ENCODE assay signal across 8 cellular contexts in the genomic region with DNA sequence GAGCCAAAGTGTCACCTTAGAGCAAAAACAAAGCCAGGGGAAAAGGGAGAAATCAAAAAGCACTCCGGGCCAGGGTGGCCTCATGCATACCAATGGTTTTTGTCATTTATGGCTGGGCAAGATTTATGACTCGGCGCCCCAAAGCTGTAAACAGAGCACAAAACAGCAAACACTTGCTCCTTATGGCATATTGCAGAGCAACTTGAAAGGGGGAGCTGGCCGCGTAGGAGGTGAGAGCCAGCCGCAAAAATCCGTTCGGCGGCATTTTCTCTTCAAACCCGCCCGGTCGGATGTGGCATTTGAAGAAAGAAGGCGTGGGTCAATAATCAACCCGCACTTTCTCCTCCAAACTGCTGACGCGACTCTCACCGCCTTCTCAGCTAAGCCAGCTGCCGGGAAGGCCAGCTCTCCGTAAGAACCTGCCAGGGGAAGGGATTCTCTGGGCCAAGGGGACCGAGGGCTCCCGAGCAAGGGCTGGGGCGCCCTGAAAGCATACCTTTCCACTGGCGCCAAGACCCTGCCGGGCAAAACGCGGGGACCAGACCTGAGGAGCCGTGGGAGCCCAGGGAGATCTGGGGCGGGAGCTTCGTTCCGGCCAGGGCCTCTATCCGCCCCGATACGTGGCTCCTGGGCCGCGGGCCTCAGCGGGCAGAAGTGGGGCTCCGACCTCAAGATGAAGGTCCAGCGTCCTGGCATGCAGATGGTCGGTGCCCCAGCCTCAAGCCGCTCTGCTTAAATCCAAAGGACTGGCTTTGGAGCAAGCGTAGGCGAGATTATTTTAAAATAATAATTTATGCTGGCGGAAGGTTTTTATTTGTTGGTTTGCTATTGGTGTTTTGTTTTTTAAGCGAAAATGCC. TPM values are rescaled to one million over a fixed set of nuclear protein-coding genes. Genes with fewer than 3 reads are reported as not detected.
DNase-seq lines count a peak whose midpoint lies in the region; FAIRE-seq and TF ChIP-seq lines count a peak whose summit lies in the region.
"Had no signal": no experiment of that assay in that cellular context is flagged by ENCODE, and none has a peak within 500 bp of the region (broad histone marks: within the 10 kb centered on the region; RNA-seq: fewer than 3 reads in every experiment).

No MANE protein-coding gene starts in this region.

- no peaks in the 10 kb centered on the region for H3K79me1 ChIP-seq in H1 (ENCODE audit: low read depth, low read length)

- no peaks in the 10 kb centered on the region for H3K23me2 ChIP-seq in H1 (ENCODE audit: low read depth, low read length)

- H4K8ac ChIP-seq in H1 (ENCODE audit: extremely low read depth, insufficient read depth, low read length), result peak overlapping the region; percentile 53; the same call in 1 of the 2 replicates

- H3K36me3 ChIP-seq in H1 (ENCODE audit: control insufficient read depth in 2 of 4, insufficient read depth in 4 of 4, low read length in 3 of 4) (peaks cover 0 to 3% (median 0%) of the 10 kb centered on the region in 4 experiments; a peak in 2 of 8 replicates), prostate gland (no peaks in the 10 kb centered on the region)
- no peaks in the 10 kb centered on the region for H3K36me3 ChIP-seq in CD8-positive, alpha-beta memory T cell (ENCODE audit: insufficient read depth, low read length)

- H3K4me3 ChIP-seq in H1 (ENCODE audit: extremely low read depth in 1 of 4, insufficient read depth in 2 of 4, low read depth in 3 of 4, low read length in 4 of 4) (no peak overlapping the region), prostate gland (peak overlapping the region; percentile 6 to 30)
- H3K4me3 ChIP-seq in CD8-positive, alpha-beta memory T cell (ENCODE audit: low read length), result no peak overlapping the region

- H3K27ac ChIP-seq in H1 (ENCODE audit: low read depth, low read length) (no peak overlapping the region), prostate gland (peak overlapping the region; percentile 64 to 71)
- no peak overlapping the region for H3K27ac ChIP-seq in CD8-positive, alpha-beta memory T cell (ENCODE audit: low read depth, low read length)

- H2BK120ac ChIP-seq in H1 (replicated peaks; ENCODE audit: low read depth, low read length), result no peak overlapping the region

- TF ChIP-seq EP300 in H1 (IDR thresholded peaks at IDR 0.05; ENCODE audit: borderline replicate concordance in 1 of 2, low read depth in 2 of 2, low read length in 2 of 2), result no peak

- no peak for TF ChIP-seq RAD21 in H1 (IDR thresholded peaks at IDR 0.05 in 1 of 2, conservative IDR thresholded peaks at IDR 0.05 in 1 of 2; ENCODE audit: low read depth in 2 of 2, low read length in 2 of 2)

- peaks cover 22% of the 10 kb centered on the region for H3K27me3 Mint-ChIP-seq in HFFc6 (ENCODE audit: insufficient read depth)
- H3K27me3 Mint-ChIP-seq in CD8-positive, alpha-beta memory T cell, result peaks cover 13 to 25% of the 10 kb centered on the region in 2 donors
- H3K27me3 Mint-ChIP-seq: activated CD8-positive, alpha-beta T cell treated with anti-CD3 and anti-CD28 coated beads for 36 hours had no signal

- no peak overlapping the region for H2BK20ac ChIP-seq in H1 (ENCODE audit: low read length)

- no peak overlapping the region for H3K18ac ChIP-seq in H1 (ENCODE audit: extremely low read depth, low read length)

- CTCF ChIA-PET in H1 (lab: Charles Lee; ENCODE audit: partially characterized antibody), result interaction anchor here (0.6 to 4.8 kb wide), 7 partner anchors 11 to 1173 kb away, joined by 3 to 33 read pairs (median 4); a partner anchor contains a TSS
- CTCF ChIA-PET in CD8-positive, alpha-beta memory T cell (lab: Charles Lee), result no interaction called here

- peak overlapping the region; percentile 64 for H3K4me3 Mint-ChIP-seq in HFFc6
- H3K4me3 Mint-ChIP-seq in CD8-positive, alpha-beta memory T cell, result no peak overlapping the region
- H3K4me3 Mint-ChIP-seq: activated CD8-positive, alpha-beta T cell treated with anti-CD3 and anti-CD28 coated beads for 36 hours had no signal

- no peak overlapping the region for H2AK5ac ChIP-seq in H1 (ENCODE audit: low read depth, low read length)

- H3K14ac ChIP-seq in H1 (ENCODE audit: insufficient read length), result no peak overlapping the region

- no peak overlapping the region for H3K4ac ChIP-seq in H1 (replicated peaks; ENCODE audit: insufficient read length, low read depth, low read length)

- no peak overlapping the region for H2BK5ac ChIP-seq in H1 (ENCODE audit: low read depth, low read length)

- peak overlapping the region; percentile 42; the same call in 1 of the 2 replicates for H3K27ac Mint-ChIP-seq in HFFc6
- no peak overlapping the region for H3K27ac Mint-ChIP-seq in CD8-positive, alpha-beta memory T cell
- H3K27ac Mint-ChIP-seq: activated CD8-positive, alpha-beta T cell treated with anti-CD3 and anti-CD28 coated beads for 36 hours had no signal

- no peak for TF ChIP-seq CTCF in HFFc6 (IDR thresholded peaks at IDR 0.05)
- no peak for TF ChIP-seq CTCF in H1 (IDR thresholded peaks at IDR 0.05; ENCODE audit: control extremely low read depth in 1 of 3, insufficient read depth in 1 of 3, low read depth in 1 of 3, low read length in 3 of 3)
- TF ChIP-seq CTCF in prostate gland (IDR thresholded peaks at IDR 0.05), result no peak

- POLR2A ChIA-PET in H1 (lab: Charles Lee; ENCODE audit: partially characterized antibody), result no interaction called here
- POLR2A ChIA-PET in CD8-positive, alpha-beta memory T cell (lab: Charles Lee), result no interaction called here

- no peak overlapping the region for H2BK15ac ChIP-seq in H1 (ENCODE audit: low read length)

- H3K4me1 Mint-ChIP-seq in HFFc6 (ENCODE audit: low read depth), result peaks cover 31% of the 10 kb centered on the region
- no peaks in the 10 kb centered on the region for H3K4me1 Mint-ChIP-seq in CD8-positive, alpha-beta memory T cell

- H3K27me3 ChIP-seq in H1 (replicated peaks in 1 of 4; ENCODE audit: control insufficient read depth in 3 of 4, extremely low read depth in 1 of 4, insufficient read depth in 3 of 4, low read length in 3 of 4) (peaks cover 96 to 99% (median 97%) of the 10 kb centered on the region in 4 experiments), prostate gland (replicated peaks; ENCODE audit: insufficient read depth) (no peaks in the 10 kb centered on the region)
- no peaks in the 10 kb centered on the region for H3K27me3 ChIP-seq in CD8-positive, alpha-beta memory T cell (ENCODE audit: insufficient read depth, low read length, poor library complexity, severe bottlenecking)

- peak; percentile 67 for DNase-seq in HFFc6
- DNase-seq in H1 (ENCODE audit: low read depth in 1 of 2, low spot score in 2 of 2), result peak in 1 of 2 experiments; percentile 68
- DNase-seq in prostate gland (ENCODE audit: low spot score), result peak; percentile 65
- DNase-seq in CD8-positive, alpha-beta memory T cell, result no peak
- DNase-seq in amygdala (lab: John Stamatoyannopoulos, UW), result no peak
- DNase-seq in T-helper 2 cell, result no peak
- DNase-seq: activated CD8-positive, alpha-beta T cell treated with anti-CD3 and anti-CD28 coated beads for 36 hours; NCI-H2171 treated with DMSO at 0.1 percent for 48 hours had no signal

- no peak overlapping the region for H2BK12ac ChIP-seq in H1 (ENCODE audit: low read depth, low read length)

- no peaks in the 10 kb centered on the region for H3K9me3 Mint-ChIP-seq in HFFc6
- no peaks in the 10 kb centered on the region for H3K9me3 Mint-ChIP-seq in CD8-positive, alpha-beta memory T cell
- H3K9me3 Mint-ChIP-seq: activated CD8-positive, alpha-beta T cell treated with anti-CD3 and anti-CD28 coated beads for 36 hours had no signal

- no peaks in the 10 kb centered on the region; the same call in 1 of the 2 replicates for H3K36me3 Mint-ChIP-seq in HFFc6 (ENCODE audit: low read depth)
- H3K36me3 Mint-ChIP-seq in CD8-positive, alpha-beta memory T cell, result no peaks in the 10 kb centered on the region

- peaks cover 30 to 44% of the 10 kb centered on the region in 2 experiments for H4K20me1 ChIP-seq in H1 (replicated peaks in 1 of 2; ENCODE audit: control insufficient read depth in 1 of 2, insufficient read depth in 2 of 2, low read length in 2 of 2)

- no peak overlapping the region for H3K56ac ChIP-seq in H1 (replicated peaks; ENCODE audit: insufficient read length, low read depth, low read length)

- H3K4me2 ChIP-seq in H1 (ENCODE audit: insufficient read depth in 1 of 2, low read depth in 2 of 2, low read length in 2 of 2), result no peak overlapping the region; a peak in 2 of 4 replicates

- H3K4me1 ChIP-seq in H1 (replicated peaks in 1 of 4; ENCODE audit: control insufficient read depth in 3 of 4, insufficient read depth in 4 of 4, low read length in 3 of 4), result peaks cover 0 to 10% (median 2%) of the 10 kb centered on the region in 4 experiments; a peak in 5 of 7 replicates
- H3K4me1 ChIP-seq in prostate gland (replicated peaks), result peaks cover 2% of the 10 kb centered on the region
- H3K4me1 ChIP-seq in CD8-positive, alpha-beta memory T cell (ENCODE audit: insufficient read depth, low read length), result no peaks in the 10 kb centered on the region

- H3K9me3 ChIP-seq in H1 (ENCODE audit: insufficient read depth in 2 of 2, low read depth in 1 of 2, low read length in 1 of 2) (no peaks in the 10 kb centered on the region), prostate gland (no peaks in the 10 kb centered on the region)
- H3K9me3 ChIP-seq in CD8-positive, alpha-beta memory T cell (ENCODE audit: low read length), result no peaks in the 10 kb centered on the region

- H4K5ac ChIP-seq in H1 (ENCODE audit: insufficient read length, low read depth, low read length), result no peak overlapping the region

- H3K79me2 ChIP-seq in H1 (ENCODE audit: control insufficient read depth in 1 of 2, insufficient read depth in 2 of 2, low read length in 2 of 2), result no peaks in the 10 kb centered on the region

- no peak overlapping the region for H4K91ac ChIP-seq in H1 (replicated peaks; ENCODE audit: insufficient read length, low read length)

- TF ChIP-seq POLR2A in H1 (IDR thresholded peaks at IDR 0.05; ENCODE audit: control extremely low read depth in 1 of 2, low read depth in 2 of 2, low read length in 2 of 2) (no peak), prostate gland (IDR thresholded peaks at IDR 0.05) (peak; percentile 43)

- H2AFZ ChIP-seq in H1 (ENCODE audit: low read length), result no peak overlapping the region

- 4% methylated on average over 43 of the region's 44 CpGs; no CpG with 5 or more reads in 1 of the 2 experiments for WGBS in H1 (ENCODE audit: extremely low coverage in 1 of 2, insufficient coverage in 1 of 2, insufficient read length in 1 of 2, insufficient replicate concordance in 2 of 2, low coverage in 1 of 2, low lambda C conversion rate in 2 of 2, missing lambda C conversion rate in 1 of 2), 2 experiments
- 42% methylated on average over 34 of the region's 44 CpGs for WGBS in prostate gland

- intact Hi-C loops in prostate gland (cut with DNase I), result no loop called here

- H3K23ac ChIP-seq in H1 (ENCODE audit: insufficient read length), result no peak overlapping the region

- H3K9ac ChIP-seq in H1 (replicated peaks in 1 of 4; ENCODE audit: extremely low read depth in 1 of 4, low read depth in 3 of 4, low read length in 3 of 4), result no peak overlapping the region

- FAIRE-seq in H1 (lab: Jason Lieb, UNC), result no peak

RNA-seq across cellular contexts. Expression of a gene that starts 12.9 kb away (rescaled TPM):
- total RNA-seq in HFFc6 (2021; fragmentation: NEBNext Ultra II Directional; extraction: Animal tissue kit (Norgen Biotek cat#: 25700)), result under 1 TPM in 3 of 6 experiments, not detected in 3; 0.10 to 0.17 (median 0.14) TPM
- total RNA-seq in H1 (2021; fragmentation: NEBNext Ultra II Directional; extraction: Animal tissue kit (Norgen Biotek cat#: 25700)), result not detected in 2 replicates
- polyA plus RNA-seq in H1 (2011; rRNA removed), result not detected in 2 replicates
- not detected for polyA plus RNA-seq in H1 (2011; cell fraction: cytosol; rRNA removed)
- not detected for polyA plus RNA-seq in H1 (2011; cell fraction: nucleus; rRNA removed)
- not detected in 4 replicates for polyA plus RNA-seq in H1 (2012, experiment 1 of 2)
- polyA plus RNA-seq in H1 (2012, experiment 2 of 2), result not detected
- not detected for polyA plus RNA-seq in H1 (2013, experiment 1 of 2)
- not detected for polyA plus RNA-seq in H1 (2013, experiment 2 of 2)
- not detected in 2 replicates for polyA minus RNA-seq in H1 (2011; rRNA and poly(A)+ RNA removed)
- polyA minus RNA-seq in H1 (2011; cell fraction: cytosol; rRNA and poly(A)+ RNA removed), result not detected
- not detected for polyA minus RNA-seq in H1 (2011; cell fraction: nucleus; rRNA and poly(A)+ RNA removed)
- total RNA-seq in prostate gland, result 1 to 10 TPM in 1 of 2 donors, not detected in 1; 1.4 TPM
- total RNA-seq in CD8-positive, alpha-beta memory T cell, result not detected
- not detected for polyA plus RNA-seq in CD8-positive, alpha-beta memory T cell
- total RNA-seq: activated CD8-positive, alpha-beta T cell treated with anti-CD3 and anti-CD28 coated beads for 36 hours had no signal

RNA-seq across cellular contexts. Expression of a gene that starts 15.2 kb away (rescaled TPM):
- total RNA-seq in HFFc6 (2021; fragmentation: NEBNext Ultra II Directional; extraction: Animal tissue kit (Norgen Biotek cat#: 25700)), result 1 to 10 TPM in 1 of 6 experiments, under 1 TPM in 5; 0.38 to 1.0 (median 0.47) TPM
- not detected in 2 replicates for total RNA-seq in H1 (2021; fragmentation: NEBNext Ultra II Directional; extraction: Animal tissue kit (Norgen Biotek cat#: 25700))
- polyA plus RNA-seq in H1 (2011; rRNA removed), result not detected in 2 replicates
- polyA plus RNA-seq in H1 (2011; cell fraction: cytosol; rRNA removed), result not detected
- not detected for polyA plus RNA-seq in H1 (2011; cell fraction: nucleus; rRNA removed)
- polyA plus RNA-seq in H1 (2012, experiment 1 of 2), result not detected in 4 replicates
- polyA plus RNA-seq in H1 (2012, experiment 2 of 2), result not detected
- not detected for polyA plus RNA-seq in H1 (2013, experiment 1 of 2)
- polyA plus RNA-seq in H1 (2013, experiment 2 of 2), result not detected
- polyA minus RNA-seq in H1 (2011; rRNA and poly(A)+ RNA removed), result not detected in 2 replicates
- polyA minus RNA-seq in H1 (2011; cell fraction: cytosol; rRNA and poly(A)+ RNA removed), result not detected
- not detected for polyA minus RNA-seq in H1 (2011; cell fraction: nucleus; rRNA and poly(A)+ RNA removed)
- total RNA-seq in prostate gland, result 1 to 10 TPM; 1.4 to 1.8 TPM
- total RNA-seq in CD8-positive, alpha-beta memory T cell, result under 1 TPM in 1 of 2 experiments, not detected in 1; 0.11 TPM
- polyA plus RNA-seq in CD8-positive, alpha-beta memory T cell, result 0.20 TPM

RNA-seq across cellular contexts. Expression of a gene that starts 19.6 kb away (rescaled TPM):
- total RNA-seq in HFFc6 (2021; fragmentation: NEBNext Ultra II Directional; extraction: Animal tissue kit (Norgen Biotek cat#: 25700)), result under 1 TPM; 0.28 to 0.81 (median 0.45) TPM
- total RNA-seq in H1 (2021; fragmentation: NEBNext Ultra II Directional; extraction: Animal tissue kit (Norgen Biotek cat#: 25700)), result not detected in 2 replicates
- polyA plus RNA-seq in H1 (2011; rRNA removed), result not detected in 2 replicates
- polyA plus RNA-seq in H1 (2011; cell fraction: cytosol; rRNA removed), result not detected
- not detected for polyA plus RNA-seq in H1 (2011; cell fraction: nucleus; rRNA removed)
- polyA plus RNA-seq in H1 (2012, experiment 1 of 2), result not detected in 4 replicates
- not detected for polyA plus RNA-seq in H1 (2012, experiment 2 of 2)
- polyA plus RNA-seq in H1 (2013, experiment 1 of 2), result not detected
- 0.06 TPM for polyA plus RNA-seq in H1 (2013, experiment 2 of 2)
- not detected in 2 replicates for polyA minus RNA-seq in H1 (2011; rRNA and poly(A)+ RNA removed)
- polyA minus RNA-seq in H1 (2011; cell fraction: cytosol; rRNA and poly(A)+ RNA removed), result not detected
- polyA minus RNA-seq in H1 (2011; cell fraction: nucleus; rRNA and poly(A)+ RNA removed), result not detected
- total RNA-seq in prostate gland, result 1 to 10 TPM in 1 of 2 donors, not detected in 1; 2.1 TPM
- under 1 TPM; 0.31 to 0.38 TPM for total RNA-seq in CD8-positive, alpha-beta memory T cell
- polyA plus RNA-seq in CD8-positive, alpha-beta memory T cell, result 0.75 TPM

RNA-seq across cellular contexts. Expression of a gene that starts 28.1 kb away (rescaled TPM):
- 1 to 10 TPM; 2.0 to 3.8 (median 2.8) TPM for total RNA-seq in HFFc6 (2021; fragmentation: NEBNext Ultra II Directional; extraction: Animal tissue kit (Norgen Biotek cat#: 25700))
- not detected in 2 replicates for total RNA-seq in H1 (2021; fragmentation: NEBNext Ultra II Directional; extraction: Animal tissue kit (Norgen Biotek cat#: 25700))
- not detected in 2 replicates for polyA plus RNA-seq in H1 (2011; rRNA removed)
- not detected for polyA plus RNA-seq in H1 (2011; cell fraction: cytosol; rRNA removed)
- polyA plus RNA-seq in H1 (2011; cell fraction: nucleus; rRNA removed), result not detected
- not detected in 4 replicates for polyA plus RNA-seq in H1 (2012, experiment 1 of 2)
- not detected for polyA plus RNA-seq in H1 (2012, experiment 2 of 2)
- not detected for polyA plus RNA-seq in H1 (2013, experiment 1 of 2)
- polyA plus RNA-seq in H1 (2013, experiment 2 of 2), result not detected
- polyA minus RNA-seq in H1 (2011; rRNA and poly(A)+ RNA removed), result not detected in 2 replicates
- polyA minus RNA-seq in H1 (2011; cell fraction: cytosol; rRNA and poly(A)+ RNA removed), result not detected
- not detected for polyA minus RNA-seq in H1 (2011; cell fraction: nucleus; rRNA and poly(A)+ RNA removed)
- total RNA-seq in prostate gland, result 10 to 100 TPM in 1 of 2 donors, 1 to 10 TPM in 1; 3.7 to 12.9 TPM
- total RNA-seq in CD8-positive, alpha-beta memory T cell, result not detected
- polyA plus RNA-seq in CD8-positive, alpha-beta memory T cell, result not detected
- total RNA-seq: activated CD8-positive, alpha-beta T cell treated with anti-CD3 and anti-CD28 coated beads for 36 hours had no signal

RNA-seq across cellular contexts. Expression of a gene that starts 32.2 kb away (rescaled TPM):
- 1 to 10 TPM; 2.3 to 3.8 (median 2.8) TPM for total RNA-seq in HFFc6 (2021; fragmentation: NEBNext Ultra II Directional; extraction: Animal tissue kit (Norgen Biotek cat#: 25700))
- not detected in 2 replicates for total RNA-seq in H1 (2021; fragmentation: NEBNext Ultra II Directional; extraction: Animal tissue kit (Norgen Biotek cat#: 25700))
- not detected in 2 replicates for polyA plus RNA-seq in H1 (2011; rRNA removed)
- not detected for polyA plus RNA-seq in H1 (2011; cell fraction: cytosol; rRNA removed)
- not detected for polyA plus RNA-seq in H1 (2011; cell fraction: nucleus; rRNA removed)
- not detected in 4 replicates for polyA plus RNA-seq in H1 (2012, experiment 1 of 2)
- not detected for polyA plus RNA-seq in H1 (2012, experiment 2 of 2)
- not detected for polyA plus RNA-seq in H1 (2013, experiment 1 of 2)
- polyA plus RNA-seq in H1 (2013, experiment 2 of 2), result not detected
- not detected in 2 replicates for polyA minus RNA-seq in H1 (2011; rRNA and poly(A)+ RNA removed)
- polyA minus RNA-seq in H1 (2011; cell fraction: cytosol; rRNA and poly(A)+ RNA removed), result not detected
- not detected for polyA minus RNA-seq in H1 (2011; cell fraction: nucleus; rRNA and poly(A)+ RNA removed)
- 1 to 10 TPM; 6.9 to 7.5 TPM for total RNA-seq in prostate gland
- not detected for total RNA-seq in CD8-positive, alpha-beta memory T cell
- not detected for polyA plus RNA-seq in CD8-positive, alpha-beta memory T cell
- total RNA-seq: activated CD8-positive, alpha-beta T cell treated with anti-CD3 and anti-CD28 coated beads for 36 hours had no signal

Comparison
In these comparisons a context has a peak if more than half of its experiments do, and no peak if none do; other contexts are left out.
1. DNase-seq: peak in HFFc6 (single experiment) and prostate gland (single experiment); none in CD8-positive, alpha-beta memory T cell (0 of 5), amygdala (0 of 56) and T-helper 2 cell (0 of 5).
2. H3K27ac ChIP-seq: peak in prostate gland (2 of 2); none in H1 (single experiment) and CD8-positive, alpha-beta memory T cell (single experiment).
3. H3K4me3 ChIP-seq: peak in prostate gland (2 of 2); none in H1 (0 of 4) and CD8-positive, alpha-beta memory T cell (single experiment).